Comparison of ENCODE assay signal across 14 cellular contexts in genomic region chr4:108114503-108114902, GRCh38. TPM values are rescaled to one million over a fixed set of nuclear protein-coding genes. Genes with fewer than 3 reads are reported as not detected.
DNase-seq lines count a peak whose midpoint lies in the region; ATAC-seq and TF ChIP-seq lines count a peak whose summit lies in the region.
"Had no signal": no experiment of that assay in that cellular context is flagged by ENCODE, and none has a peak within 500 bp of the region (broad histone marks: within the 10 kb centered on the region; RNA-seq: fewer than 3 reads in every experiment).

No MANE protein-coding gene starts in this region.

- H3K4me1 Mint-ChIP-seq in T-cell (peaks cover 99 to 100% (median 100%) of the 10 kb centered on the region in 3 donors), HFFc6 (ENCODE audit: low read depth) (no peaks in the 10 kb centered on the region)

- no peaks in the 10 kb centered on the region for H3K79me1 ChIP-seq in mesenchymal stem cell (replicated peaks; ENCODE audit: low read length, poor library complexity, severe bottlenecking)

- H3K36me3 Mint-ChIP-seq in T-cell = peaks cover 24% of the 10 kb centered on the region
- H3K36me3 Mint-ChIP-seq in HFFc6 (ENCODE audit: low read depth) = no peaks in the 10 kb centered on the region

- ATAC-seq in DND-41 (ENCODE audit: insufficient read depth, low read depth) (no peak), T-cell (replicated peaks in 1 of 4) (no peak)

- TF ChIP-seq CTCF in DND-41 (IDR thresholded peaks at IDR 0.05; ENCODE audit: borderline replicate concordance, extremely low read depth, low read length, poor library complexity, severe bottlenecking) (no peak), hepatocyte (IDR thresholded peaks at IDR 0.05; ENCODE audit: poor library complexity) (no peak), HFFc6 (IDR thresholded peaks at IDR 0.05) (no peak)

- no peak overlapping the region for H3K14ac ChIP-seq in mesenchymal stem cell (ENCODE audit: low read length in 2 of 2)

- CTCF ChIA-PET in T-cell (lab: Charles Lee) = interaction anchor here (0.7 to 1.9 kb wide), 6 partner anchors 10 to 46 kb away, joined by 3 to 6 read pairs (median 4); no protein-coding TSS in a partner anchor

- peak overlapping the region; percentile 18; the same call in 1 of the 2 replicates for H3K27ac ChIP-seq in DND-41 (ENCODE audit: low read length)
- H3K27ac ChIP-seq in hepatocyte = no peak overlapping the region
- H3K27ac ChIP-seq in mesenchymal stem cell (ENCODE audit: low read length, poor library complexity, severe bottlenecking) = no peak overlapping the region
- H3K27ac ChIP-seq: sigmoid colon, transverse colon had no signal

- H3K4me3 Mint-ChIP-seq in T-cell = peak overlapping the region; percentile 40 to 67 (median 40)
- H3K4me3 Mint-ChIP-seq in HFFc6 = no peak overlapping the region

- H3K36me3 ChIP-seq in DND-41 (ENCODE audit: insufficient read depth, low read length) (peaks cover 98% of the 10 kb centered on the region), hepatocyte (replicated peaks; ENCODE audit: insufficient read depth, low read depth) (no peaks in the 10 kb centered on the region), mesenchymal stem cell (ENCODE audit: control insufficient read depth in 1 of 2, insufficient read depth in 2 of 2, low read depth in 1 of 2, low read length in 2 of 2) (no peaks in the 10 kb centered on the region)
- H3K36me3 ChIP-seq: sigmoid colon, transverse colon had no signal

- H4K20me1 ChIP-seq in DND-41 (ENCODE audit: insufficient read depth, low read length) (peaks cover 94% of the 10 kb centered on the region), hepatocyte (ENCODE audit: insufficient read depth, poor library complexity, severe bottlenecking) (no peaks in the 10 kb centered on the region)

- no peaks in the 10 kb centered on the region for H3K9me2 ChIP-seq in hepatocyte (replicated peaks; ENCODE audit: insufficient read depth)

- peak overlapping the region; percentile 93 to 97 for H3K27ac Mint-ChIP-seq in T-cell
- H3K27ac Mint-ChIP-seq in HFFc6 = no peak overlapping the region

- no peak overlapping the region for H2BK15ac ChIP-seq in mesenchymal stem cell (ENCODE audit: low read depth, poor library complexity, severe bottlenecking)

- H3K23ac ChIP-seq in mesenchymal stem cell (ENCODE audit: low read length in 2 of 2) = no peak overlapping the region

- no peak overlapping the region for H3K4ac ChIP-seq in mesenchymal stem cell (ENCODE audit: low read depth in 1 of 2, low read length in 2 of 2)

- POLR2A ChIA-PET in T-cell (lab: Charles Lee) = interaction anchor here (0.7 to 1.3 kb wide), 3 partner anchors 17 to 42 kb away, joined by 3 read pairs; no protein-coding TSS in a partner anchor

- H3K9me3 ChIP-seq in DND-41 (ENCODE audit: insufficient read depth, low read length, severe bottlenecking) (no peaks in the 10 kb centered on the region), hepatocyte (ENCODE audit: low read depth) (no peaks in the 10 kb centered on the region), mesenchymal stem cell (ENCODE audit: control insufficient read depth, low read length) (no peaks in the 10 kb centered on the region)
- H3K9me3 ChIP-seq: sigmoid colon, transverse colon had no signal

- no peak overlapping the region for H2BK5ac ChIP-seq in mesenchymal stem cell (ENCODE audit: low read depth, low read length, poor library complexity, severe bottlenecking)

- no peak overlapping the region for H4K91ac ChIP-seq in mesenchymal stem cell (ENCODE audit: low read length)

- H2BK120ac ChIP-seq in mesenchymal stem cell (ENCODE audit: low read depth, low read length) = no peak overlapping the region

- no peak overlapping the region for H2AK5ac ChIP-seq in mesenchymal stem cell (ENCODE audit: low read length, severe bottlenecking)

- no peak overlapping the region for H3K4me2 ChIP-seq in DND-41 (ENCODE audit: insufficient read depth, low read length)
- H3K4me2 ChIP-seq in hepatocyte = peak overlapping the region; percentile 20
- H3K4me2 ChIP-seq in mesenchymal stem cell (ENCODE audit: low read length, poor library complexity, severe bottlenecking) = no peak overlapping the region

- H3K27me3 ChIP-seq in DND-41 (ENCODE audit: insufficient read depth, low read length, poor library complexity) = no peaks in the 10 kb centered on the region
- no peaks in the 10 kb centered on the region for H3K27me3 ChIP-seq in hepatocyte
- H3K27me3 ChIP-seq in mesenchymal stem cell (ENCODE audit: control insufficient read depth in 1 of 2, insufficient read depth in 1 of 2, low read length in 2 of 2) = peaks cover 0 to 14% of the 10 kb centered on the region in 2 experiments
- H3K27me3 ChIP-seq: sigmoid colon, transverse colon had no signal

- DNase-seq in NCI-H1417 (lab: John Stamatoyannopoulos, UW) = peak; percentile 18 to 57 (median 30)
- DNase-seq in NCI-H1417 treated with DMSO at 0.1 percent for 48 hours (lab: John Stamatoyannopoulos, UW) = no peak
- DNase-seq in DND-41 = no peak
- DNase-seq in T-cell = no peak
- DNase-seq in hepatocyte (ENCODE audit: low spot score) = peak; percentile 24
- DNase-seq in HFFc6 = no peak
- no peak for DNase-seq in mesenchymal stem cell
- no peak for DNase-seq in NCI-H1092 treated with DMSO at 0.1 percent for 48 hours (lab: John Stamatoyannopoulos, UW)
- DNase-seq: 8988T, cortex of kidney, HCEC 1CT, NCI-H2171, sigmoid colon, transverse colon had no signal

- H2AFZ ChIP-seq in DND-41 (ENCODE audit: low read depth, low read length) (no peak overlapping the region), hepatocyte (no peak overlapping the region), mesenchymal stem cell (ENCODE audit: low read depth, low read length) (no peak overlapping the region)

- H3K9me3 Mint-ChIP-seq in T-cell (no peaks in the 10 kb centered on the region), HFFc6 (no peaks in the 10 kb centered on the region)

- no peak overlapping the region for H2BK12ac ChIP-seq in mesenchymal stem cell (ENCODE audit: low read length in 2 of 2)

- peaks cover 82% of the 10 kb centered on the region for H3K4me1 ChIP-seq in DND-41 (ENCODE audit: insufficient read depth, low read length)
- peaks cover 9% of the 10 kb centered on the region for H3K4me1 ChIP-seq in hepatocyte (ENCODE audit: insufficient read depth)
- peaks cover 9% of the 10 kb centered on the region for H3K4me1 ChIP-seq in mesenchymal stem cell (ENCODE audit: control insufficient read depth, insufficient read depth, low read depth, low read length)
- H3K4me1 ChIP-seq: sigmoid colon, transverse colon had no signal

- peaks cover 100% of the 10 kb centered on the region for H3K79me2 ChIP-seq in DND-41 (ENCODE audit: insufficient read depth, low read length)
- H3K79me2 ChIP-seq in hepatocyte = no peaks in the 10 kb centered on the region

- 23% methylated on average over 6 of the region's 6 CpGs for WGBS in hepatocyte (ENCODE audit: low lambda C conversion rate, missing lambda C conversion rate)
- WGBS in mesenchymal stem cell = 54% methylated on average over 6 of the region's 6 CpGs

- H3K18ac ChIP-seq in mesenchymal stem cell (ENCODE audit: low read depth in 1 of 2, low read length in 2 of 2) = no peak overlapping the region

- H3K27me3 Mint-ChIP-seq in T-cell (no peaks in the 10 kb centered on the region), HFFc6 (ENCODE audit: insufficient read depth) (peaks cover 2% of the 10 kb centered on the region)

- H3K9ac ChIP-seq in DND-41 (ENCODE audit: low read depth, low read length) (no peak overlapping the region), mesenchymal stem cell (ENCODE audit: low read length) (no peak overlapping the region)

- H4K8ac ChIP-seq in mesenchymal stem cell (ENCODE audit: low read length) = no peak overlapping the region

- no peak overlapping the region for H3K4me3 ChIP-seq in DND-41 (ENCODE audit: low read depth in 1 of 2, low read length in 2 of 2)
- no peak overlapping the region for H3K4me3 ChIP-seq in hepatocyte
- no peak overlapping the region for H3K4me3 ChIP-seq in mesenchymal stem cell (ENCODE audit: insufficient read depth in 1 of 2, low read depth in 1 of 2, low read length in 2 of 2)
- H3K4me3 ChIP-seq: sigmoid colon, transverse colon had no signal

RNA-seq across cellular contexts. Expression of gene LEF1, which starts 54.2 kb away (rescaled TPM):
- total RNA-seq in T-cell (100 to 1,000 TPM; 412 to 776 (median 500) TPM), hepatocyte (7.5 and 8.6 TPM in 2 replicates)
- polyA plus RNA-seq in hepatocyte = 7.6 and 10.4 TPM in 2 replicates
- under 1 TPM in 3 of 6 experiments, not detected in 3; 0.22 to 0.37 (median 0.31) TPM for total RNA-seq in HFFc6 (2021; fragmentation: NEBNext Ultra II Directional; extraction: Animal tissue kit (Norgen Biotek cat#: 25700))
- polyA plus RNA-seq in mesenchymal stem cell (2013, experiment 1 of 2) = 11.8 TPM
- polyA plus RNA-seq in mesenchymal stem cell (2013, experiment 2 of 2) = 10.3 TPM

Comparison
In these comparisons a context has a peak if more than half of its experiments do, and no peak if none do; other contexts are left out.
1. DNase-seq: peak in NCI-H1417 (3 of 3) and hepatocyte (single experiment); none in NCI-H1417 treated with DMSO at 0.1 percent for 48 hours (single experiment), DND-41 (single experiment), T-cell (0 of 34), HFFc6 (single experiment), mesenchymal stem cell (single experiment) and NCI-H1092 treated with DMSO at 0.1 percent for 48 hours (single experiment).
2. RNA of gene LEF1, which starts 54.2 kb away (total RNA-seq): 412 to 776 TPM in T-cell; 7.5 to 8.6 TPM in hepatocyte and 0.22 to 0.37 TPM in HFFc6; every median in the first group is over 10 times any median in the second.